ENCODE assay signal across 12 cellular contexts in genomic region chr10:117131390-117132327, GRCh38. TPM values are rescaled to one million over a fixed set of nuclear protein-coding genes. Genes with fewer than 3 reads are reported as not detected.
DNase-seq lines count a peak whose midpoint lies in the region; ATAC-seq lines count a peak whose summit lies in the region.
"Had no signal": no experiment of that assay in that cellular context is flagged by ENCODE, and none has a peak within 500 bp of the region (broad histone marks: within the 10 kb centered on the region; RNA-seq: fewer than 3 reads in every experiment).

No MANE protein-coding gene starts in this region.

- peak overlapping the region; percentile 75 for H3K4me3 Mint-ChIP-seq in activated naive CD8-positive, alpha-beta T cell
- H3K4me3 Mint-ChIP-seq in activated naive CD8-positive, alpha-beta T cell treated with anti-CD3 and anti-CD28 coated beads for 36 hours = no peak overlapping the region

- H3K36me3 ChIP-seq in adipocyte (ENCODE audit: control insufficient read depth, insufficient read depth, low read length, severe bottlenecking) (no peaks in the 10 kb centered on the region), subcutaneous abdominal adipose tissue (ENCODE audit: control insufficient read depth in 5 of 5, insufficient read depth in 5 of 5, low read length in 5 of 5) (no peaks in the 10 kb centered on the region), MG63 (no peaks in the 10 kb centered on the region)
- H3K36me3 ChIP-seq: ovary had no signal

- no peak overlapping the region for H3K27ac Mint-ChIP-seq in activated naive CD8-positive, alpha-beta T cell
- no peak overlapping the region for H3K27ac Mint-ChIP-seq in activated naive CD8-positive, alpha-beta T cell treated with anti-CD3 and anti-CD28 coated beads for 36 hours

- ATAC-seq in left colon = peak; percentile 86
- no peak for ATAC-seq in HG03159 (IDR thresholded peaks at IDR 0.05; ENCODE audit: unreplicated experiment)

- H3K9ac ChIP-seq in adipocyte (ENCODE audit: low read length) = no peak overlapping the region
- H3K9ac ChIP-seq in subcutaneous abdominal adipose tissue (ENCODE audit: low read length in 5 of 5) = no peak overlapping the region
- H3K9ac ChIP-seq: BLaER1 treated with 17β-estradiol and CSF1 and Interleukin-3, amounts not matched to agents 10 nM and 100 nM had no signal

- H3K36me3 Mint-ChIP-seq in activated naive CD8-positive, alpha-beta T cell = no peaks in the 10 kb centered on the region
- H3K36me3 Mint-ChIP-seq in activated naive CD8-positive, alpha-beta T cell treated with anti-CD3 and anti-CD28 coated beads for 36 hours = no peaks in the 10 kb centered on the region

- H3K27me3 ChIP-seq in adipocyte (replicated peaks; ENCODE audit: control insufficient read depth, insufficient read depth, low read length) (peaks cover 89% of the 10 kb centered on the region), subcutaneous abdominal adipose tissue (ENCODE audit: control insufficient read depth in 5 of 5, insufficient read depth in 4 of 5, low read length in 5 of 5) (peaks cover 57 to 79% (median 68%) of the 10 kb centered on the region in 5 donors), MG63 (no peaks in the 10 kb centered on the region)
- H3K27me3 ChIP-seq: ovary had no signal

- H3K4me1 ChIP-seq in adipocyte (ENCODE audit: control insufficient read depth, insufficient read depth, low read length) (peaks cover 14% of the 10 kb centered on the region), subcutaneous abdominal adipose tissue (ENCODE audit: control insufficient read depth in 5 of 5, insufficient read depth in 5 of 5, low read length in 5 of 5) (peaks cover 0 to 41% (median 39%) of the 10 kb centered on the region in 5 donors)
- H3K4me1 ChIP-seq: BLaER1 treated with 17β-estradiol and CSF1 and Interleukin-3, amounts not matched to agents 10 nM and 100 nM had no signal

- intact Hi-C loops in left colon (cut with DNase I, micrococcal nuclease) = no loop called here

- H3K4me3 ChIP-seq in adipocyte (ENCODE audit: low read length) (peak overlapping the region; percentile 50), subcutaneous abdominal adipose tissue (ENCODE audit: low read depth in 1 of 5, low read length in 5 of 5) (peak overlapping the region; percentile 18 to 55 (median 41)), MG63 (no peak overlapping the region)
- H3K4me3 ChIP-seq: ovary had no signal

- H3K9me3 ChIP-seq in adipocyte (ENCODE audit: control insufficient read depth, low read length) = peaks cover 11% of the 10 kb centered on the region
- H3K9me3 ChIP-seq in subcutaneous abdominal adipose tissue (ENCODE audit: control insufficient read depth in 5 of 5, low read length in 5 of 5) = no peaks in the 10 kb centered on the region
- H3K9me3 ChIP-seq in MG63 = no peaks in the 10 kb centered on the region
- H3K9me3 ChIP-seq: ovary had no signal

- no peak overlapping the region for H3K27ac ChIP-seq in subcutaneous abdominal adipose tissue (ENCODE audit: low read depth, low read length)
- H3K27ac ChIP-seq: BLaER1 treated with 17β-estradiol and CSF1 and Interleukin-3, amounts not matched to agents 10 nM and 100 nM; ovary had no signal

- peaks cover 41% of the 10 kb centered on the region for H3K4me1 Mint-ChIP-seq in activated naive CD8-positive, alpha-beta T cell (ENCODE audit: low read depth)
- H3K4me1 Mint-ChIP-seq in activated naive CD8-positive, alpha-beta T cell treated with anti-CD3 and anti-CD28 coated beads for 36 hours = peaks cover 26% of the 10 kb centered on the region

- no peak for DNase-seq in activated naive CD8-positive, alpha-beta T cell treated with anti-CD3 and anti-CD28 coated beads for 36 hours
- DNase-seq in adipocyte (ENCODE audit: low read depth) = no peak
- no peak for DNase-seq in left colon
- no peak for DNase-seq in mucosa of gallbladder (ENCODE audit: low spot score)
- no peak for DNase-seq in MG63
- DNase-seq: HCEC 1CT, ovary had no signal

- H3K9me3 Mint-ChIP-seq in activated naive CD8-positive, alpha-beta T cell (ENCODE audit: low read depth) = no peaks in the 10 kb centered on the region
- no peaks in the 10 kb centered on the region for H3K9me3 Mint-ChIP-seq in activated naive CD8-positive, alpha-beta T cell treated with anti-CD3 and anti-CD28 coated beads for 36 hours

- H3K27me3 Mint-ChIP-seq in activated naive CD8-positive, alpha-beta T cell = peaks cover 58% of the 10 kb centered on the region
- peaks cover 89% of the 10 kb centered on the region for H3K27me3 Mint-ChIP-seq in activated naive CD8-positive, alpha-beta T cell treated with anti-CD3 and anti-CD28 coated beads for 36 hours

RNA-seq across cellular contexts. Expression of gene VAX1, which starts 6.4 kb away (rescaled TPM):
- total RNA-seq in activated naive CD8-positive, alpha-beta T cell treated with anti-CD3 and anti-CD28 coated beads for 36 hours = not detected
- total RNA-seq in left colon (not detected), mucosa of gallbladder (not detected)
- total RNA-seq in MG63 (2014; rRNA removed; shearing (Covaris generic); ENCODE audit: low replicate concordance) = not detected in 2 replicates
- total RNA-seq: ovary; T-helper 1 cell treated with Interleukin-12 subunit alpha and Interleukin-12 subunit beta and Interleukin-4 antibody, amounts not matched to agents 30 ng/mL and 1 ng/mL, for 36 hours had no signal
